In the genomic region with DNA sequence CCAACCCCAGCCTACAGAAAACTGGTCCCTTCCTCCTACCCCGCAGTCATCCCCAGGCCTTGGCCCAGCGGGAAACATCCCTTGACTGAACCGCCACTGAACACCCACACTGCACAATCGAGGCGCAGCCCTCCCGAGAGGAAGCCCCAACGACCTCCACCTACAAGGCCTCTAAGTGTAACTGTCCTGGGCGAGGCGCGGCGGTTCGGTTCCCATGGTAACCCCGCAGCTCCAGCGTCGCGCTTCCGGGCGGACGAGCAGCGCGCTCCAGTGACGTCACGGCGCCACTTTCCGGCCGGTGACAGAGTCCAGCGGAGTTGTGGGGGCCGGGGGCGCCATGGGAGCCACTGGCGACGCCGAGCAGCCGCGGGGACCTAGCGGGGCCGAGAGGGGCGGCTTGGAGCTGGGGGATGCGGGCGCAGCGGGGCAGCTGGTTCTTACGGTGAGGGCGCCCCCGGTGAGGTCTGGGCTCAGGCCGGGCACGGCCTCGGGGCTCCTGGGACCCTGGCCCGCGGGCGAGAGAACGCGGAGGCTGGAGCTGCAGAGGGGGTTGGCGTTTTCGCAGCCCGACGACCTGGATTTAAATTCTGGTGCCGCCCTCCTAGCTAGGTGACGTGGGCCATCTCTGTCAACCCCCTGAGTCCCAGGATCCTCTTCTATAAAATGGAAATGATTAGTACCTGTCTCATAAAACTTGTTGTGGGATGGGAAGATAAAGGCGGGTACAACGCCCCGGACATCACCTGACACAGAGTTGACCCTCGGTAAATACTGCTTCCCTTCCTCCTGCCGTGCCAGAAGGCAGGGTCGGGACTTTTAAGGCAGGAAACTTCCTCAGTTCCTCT, we compare ENCODE assay signal across 8 cellular contexts. TPM values are rescaled to one million over a fixed set of nuclear protein-coding genes. Genes with fewer than 3 reads are reported as not detected.
DNase-seq lines count a peak whose midpoint lies in the region; ATAC-seq and TF ChIP-seq lines count a peak whose summit lies in the region.

A gene with protein sequence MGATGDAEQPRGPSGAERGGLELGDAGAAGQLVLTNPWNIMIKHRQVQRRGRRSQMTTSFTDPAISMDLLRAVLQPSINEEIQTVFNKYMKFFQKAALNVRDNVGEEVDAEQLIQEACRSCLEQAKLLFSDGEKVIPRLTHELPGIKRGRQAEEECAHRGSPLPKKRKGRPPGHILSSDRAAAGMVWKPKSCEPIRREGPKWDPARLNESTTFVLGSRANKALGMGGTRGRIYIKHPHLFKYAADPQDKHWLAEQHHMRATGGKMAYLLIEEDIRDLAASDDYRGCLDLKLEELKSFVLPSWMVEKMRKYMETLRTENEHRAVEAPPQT (plus strand): TSS at position 287 of the 845 bp plus-strand sequence. CDS start 51 bp downstream, at position 338.
A gene (minus strand): TSS at position 216 of the 845 bp plus-strand sequence. CDS start 1,908 bp downstream, outside the sequence.

- peak within 1 kb of the TSS; percentile 67 for H3K27ac ChIP-seq in KOPT-K1 (ENCODE audit: low read depth, low read length, poor library complexity, severe bottlenecking)
- peak within 1 kb of the TSS; percentile 89 to 93 (median 91) for H3K27ac ChIP-seq in Peyer's patch
- H3K27ac ChIP-seq in naive thymus-derived CD4-positive, alpha-beta T cell (ENCODE audit: low read depth, low read length), result peak within 1 kb of the TSS; percentile 96

- H3K27ac Mint-ChIP-seq in naive thymus-derived CD4-positive, alpha-beta T cell, result peak within 1 kb of the TSS; percentile 91 to 99 (median 96)
- peak within 1 kb of the TSS; percentile 88 for H3K27ac Mint-ChIP-seq in stimulated activated effector memory CD8-positive, alpha-beta T cell treated with anti-CD3 and anti-CD28 coated beads, Interleukin-12 subunit alpha, Interleukin-12 subunit beta, amount 100 ng/mL, for 72 hours

- H3K9me3 Mint-ChIP-seq in naive thymus-derived CD4-positive, alpha-beta T cell, result peaks cover 0 to 1% (median 0%) of the 10 kb centered on the region in 11 donors
- H3K9me3 Mint-ChIP-seq in stimulated activated effector memory CD8-positive, alpha-beta T cell treated with anti-CD3 and anti-CD28 coated beads, Interleukin-12 subunit alpha, Interleukin-12 subunit beta, amount 100 ng/mL, for 72 hours, result no peaks in the 10 kb centered on the region

- no peaks in the 10 kb centered on the region for H3K27me3 ChIP-seq in Peyer's patch
- H3K27me3 ChIP-seq in naive thymus-derived CD4-positive, alpha-beta T cell (ENCODE audit: control insufficient read depth in 2 of 2, insufficient read depth in 2 of 2, low read length in 2 of 2), result no peaks in the 10 kb centered on the region

- POLR2A ChIA-PET in naive thymus-derived CD4-positive, alpha-beta T cell (lab: Charles Lee), result interaction anchor here (0.6 to 1.2 kb wide), 4 partner anchors 15 to 144 kb away, joined by 3 to 6 read pairs (median 3); no protein-coding TSS in a partner anchor

- ATAC-seq in GM21619 (IDR thresholded peaks at IDR 0.05; ENCODE audit: unreplicated experiment), result peak; percentile 75
- ATAC-seq in naive thymus-derived CD4-positive, alpha-beta T cell, result peak; percentile 93
- peak; percentile 95 for ATAC-seq in stimulated activated effector memory CD8-positive, alpha-beta T cell treated with anti-CD3 and anti-CD28 coated beads, Interleukin-12 subunit alpha, Interleukin-12 subunit beta, amount 100 ng/mL, for 72 hours

- H3K36me3 Mint-ChIP-seq in naive thymus-derived CD4-positive, alpha-beta T cell, result peaks cover 3 to 23% (median 12%) of the 10 kb centered on the region in 5 donors
- peaks cover 53% of the 10 kb centered on the region for H3K36me3 Mint-ChIP-seq in stimulated activated effector memory CD8-positive, alpha-beta T cell treated with anti-CD3 and anti-CD28 coated beads, Interleukin-12 subunit alpha, Interleukin-12 subunit beta, amount 100 ng/mL, for 72 hours

- H3K9me3 ChIP-seq in KOPT-K1 (ENCODE audit: insufficient read depth, low read length, poor library complexity, severe bottlenecking), result no peaks in the 10 kb centered on the region
- H3K9me3 ChIP-seq in Peyer's patch, result no peaks in the 10 kb centered on the region
- no peaks in the 10 kb centered on the region for H3K9me3 ChIP-seq in naive thymus-derived CD4-positive, alpha-beta T cell (ENCODE audit: control insufficient read depth in 2 of 3, low read length in 3 of 3)

- H3K4me3 ChIP-seq in Peyer's patch (peak within 1 kb of the TSS; percentile 78 to 99 (median 96)), fibroblast of mammary gland (ENCODE audit: control insufficient read depth, low read depth, low read length) (peak within 1 kb of the TSS; percentile 88)
- peak within 1 kb of the TSS; percentile 70 for H3K4me3 ChIP-seq in naive thymus-derived CD4-positive, alpha-beta T cell (ENCODE audit: low read length)

- peak; percentile 86 to 88 for TF ChIP-seq POLR2A in Peyer's patch (IDR thresholded peaks at IDR 0.05)

- TF ChIP-seq CTCF in Peyer's patch (IDR thresholded peaks at IDR 0.05), result no peak
- TF ChIP-seq CTCF in fibroblast of mammary gland (conservative IDR thresholded peaks at IDR 0.05; ENCODE audit: control insufficient read depth, insufficient read depth, low read depth, low read length), result no peak

- H3K4me1 ChIP-seq in Peyer's patch, result peaks cover 0 to 12% (median 3%) of the 10 kb centered on the region in 4 donors
- peaks cover 5 to 10% of the 10 kb centered on the region in 2 donors for H3K4me1 ChIP-seq in naive thymus-derived CD4-positive, alpha-beta T cell (ENCODE audit: control insufficient read depth in 2 of 2, insufficient read depth in 2 of 2, low read length in 2 of 2)

- DNase-seq in DMS153 treated with DMSO at 0.1 percent for 48 hours (lab: John Stamatoyannopoulos, UW; ENCODE audit: unreplicated experiment) (peak; percentile 62), Peyer's patch (peak; percentile 88 to 96 (median 96)), fibroblast of mammary gland (ENCODE audit: low read depth) (peak; percentile 85)
- peak; percentile 70 to 81 for DNase-seq in activated T-helper 1 cell treated with anti-CD3 and anti-CD28 coated beads, Interleukin-2, amount 50 U/mL, for 16 hours (ENCODE audit: low read depth in 1 of 2, low spot score in 1 of 2)
- peak; percentile 72 to 90 (median 86) for DNase-seq in naive thymus-derived CD4-positive, alpha-beta T cell
- DNase-seq in stimulated activated effector memory CD8-positive, alpha-beta T cell treated with anti-CD3 and anti-CD28 coated beads, Interleukin-12 subunit alpha, Interleukin-12 subunit beta, amount 100 ng/mL, for 72 hours (ENCODE audit: low spot score in 2 of 2), result peak; percentile 83 to 93

- CTCF ChIA-PET in naive thymus-derived CD4-positive, alpha-beta T cell (lab: Charles Lee), result interaction anchor here (0.5 to 0.8 kb wide), 3 partner anchors 9 to 370 kb away, joined by 3 to 4 read pairs (median 3); no protein-coding TSS in a partner anchor

- H3K27me3 Mint-ChIP-seq in naive thymus-derived CD4-positive, alpha-beta T cell, result peaks cover 0 to 5% (median 0%) of the 10 kb centered on the region in 5 donors

- peaks cover 13 to 28% (median 20%) of the 10 kb centered on the region in 7 donors for H3K4me1 Mint-ChIP-seq in naive thymus-derived CD4-positive, alpha-beta T cell
- peaks cover 20% of the 10 kb centered on the region for H3K4me1 Mint-ChIP-seq in stimulated activated effector memory CD8-positive, alpha-beta T cell treated with anti-CD3 and anti-CD28 coated beads, Interleukin-12 subunit alpha, Interleukin-12 subunit beta, amount 100 ng/mL, for 72 hours

- peak within 1 kb of the TSS; percentile 85 to 99 (median 92) for H3K4me3 Mint-ChIP-seq in naive thymus-derived CD4-positive, alpha-beta T cell
- peak within 1 kb of the TSS; percentile 77 for H3K4me3 Mint-ChIP-seq in stimulated activated effector memory CD8-positive, alpha-beta T cell treated with anti-CD3 and anti-CD28 coated beads, Interleukin-12 subunit alpha, Interleukin-12 subunit beta, amount 100 ng/mL, for 72 hours

- intact Hi-C loops in naive thymus-derived CD4-positive, alpha-beta T cell (cut with micrococcal nuclease), result loop anchor here (1.0 to 10.0 kb wide), 16 partner anchors 20 to 895 kb away; a partner anchor contains a TSS

- H3K36me3 ChIP-seq in KOPT-K1 (ENCODE audit: insufficient read depth, low read length) (peaks cover 32% of the 10 kb centered on the region), Peyer's patch (peaks cover 0 to 35% (median 0%) of the 10 kb centered on the region in 3 donors)
- peaks cover 7 to 30% (median 19%) of the 10 kb centered on the region in 3 experiments for H3K36me3 ChIP-seq in naive thymus-derived CD4-positive, alpha-beta T cell (ENCODE audit: control insufficient read depth in 2 of 3, insufficient read depth in 3 of 3, low read length in 3 of 3)

RNA-seq across cellular contexts. Expression of the first gene that starts in this region (rescaled TPM):
- 10 to 100 TPM; 21.5 to 41.4 (median 25.2) TPM for total RNA-seq in Peyer's patch
- total RNA-seq in naive thymus-derived CD4-positive, alpha-beta T cell, result 10 to 100 TPM; 13.1 to 31.7 (median 18.8) TPM
- 10 to 100 TPM; 39.2 to 40.3 TPM for polyA plus RNA-seq in naive thymus-derived CD4-positive, alpha-beta T cell

RNA-seq across cellular contexts. Expression of the second gene that starts in this region (rescaled TPM):
- total RNA-seq in Peyer's patch, result not detected
- not detected for total RNA-seq in naive thymus-derived CD4-positive, alpha-beta T cell
- not detected for polyA plus RNA-seq in naive thymus-derived CD4-positive, alpha-beta T cell

Comparison
In these comparisons a context has a peak if more than half of its experiments do, and no peak if none do; other contexts are left out.
1. Peak in every context shown above with its lines: DNase-seq, ATAC-seq, H3K4me3 ChIP-seq and H3K27ac ChIP-seq.